ENCODE assay signal across 1 cellular context in genomic region chr11:117605331-117605730, GRCh38.
TF ChIP-seq lines count a peak whose summit lies in the region.

No MANE protein-coding gene starts in this region.

TF ChIP-seq in H1, 55 proteins besides CTCF, POLR2A, EP300 and RAD21 (continued from another document):
- TF ChIP-seq CHD7 (IDR thresholded peaks at IDR 0.05; ENCODE audit: insufficient replicate concordance, low read length) (no peak), POLR2AphosphoS5 (IDR thresholded peaks at IDR 0.05; ENCODE audit: low read depth, low read length) (no peak), ATF2 (IDR thresholded peaks at IDR 0.05; ENCODE audit: low read length) (no peak), TAF7 (optimal IDR thresholded peaks at IDR 0.05; ENCODE audit: borderline replicate concordance, low read depth, low read length) (no peak), YY1 (IDR thresholded peaks at IDR 0.05; ENCODE audit: low read depth, low read length) (no peak), SUZ12 (IDR thresholded peaks at IDR 0.05; ENCODE audit: low read length) (no peak), E2F6 (IDR thresholded peaks at IDR 0.05) (no peak)
TF ChIP-seq in H1: peak in this region for 0.
